8 cellular contexts compared by ENCODE assay signal in genomic region chr4:123081971-123082370, GRCh38.
"Had no signal": no experiment of that assay in that cellular context is flagged by ENCODE, and none has a peak within 500 bp of the region (broad histone marks: within the 10 kb centered on the region; RNA-seq: fewer than 3 reads in every experiment).

No MANE protein-coding gene starts in this region.

- H3K36me3 ChIP-seq: HAP-1 had no signal

- H2AFZ ChIP-seq: GM23248 had no signal

- H3K27me3 Mint-ChIP-seq: IgD-negative memory B cell had no signal

- H3K9ac ChIP-seq: GM23248 had no signal

- FAIRE-seq: HTR-8/SVneo had no signal

- ATAC-seq: HCT116 had no signal

- H3K27ac ChIP-seq: GM23248 had no signal

- H3K4me3 ChIP-seq: GM23248, HAP-1 had no signal

- H3K9me3 Mint-ChIP-seq: IgD-negative memory B cell had no signal

- H3K9me3 ChIP-seq: HAP-1 had no signal

- DNase-seq: GM23248, GOT3, H7, KG1 had no signal

- H3K27ac Mint-ChIP-seq: IgD-negative memory B cell had no signal

- H3K4me1 ChIP-seq: HAP-1 had no signal
